Comparison of ENCODE assay signal across 10 cellular contexts in the genomic region with DNA sequence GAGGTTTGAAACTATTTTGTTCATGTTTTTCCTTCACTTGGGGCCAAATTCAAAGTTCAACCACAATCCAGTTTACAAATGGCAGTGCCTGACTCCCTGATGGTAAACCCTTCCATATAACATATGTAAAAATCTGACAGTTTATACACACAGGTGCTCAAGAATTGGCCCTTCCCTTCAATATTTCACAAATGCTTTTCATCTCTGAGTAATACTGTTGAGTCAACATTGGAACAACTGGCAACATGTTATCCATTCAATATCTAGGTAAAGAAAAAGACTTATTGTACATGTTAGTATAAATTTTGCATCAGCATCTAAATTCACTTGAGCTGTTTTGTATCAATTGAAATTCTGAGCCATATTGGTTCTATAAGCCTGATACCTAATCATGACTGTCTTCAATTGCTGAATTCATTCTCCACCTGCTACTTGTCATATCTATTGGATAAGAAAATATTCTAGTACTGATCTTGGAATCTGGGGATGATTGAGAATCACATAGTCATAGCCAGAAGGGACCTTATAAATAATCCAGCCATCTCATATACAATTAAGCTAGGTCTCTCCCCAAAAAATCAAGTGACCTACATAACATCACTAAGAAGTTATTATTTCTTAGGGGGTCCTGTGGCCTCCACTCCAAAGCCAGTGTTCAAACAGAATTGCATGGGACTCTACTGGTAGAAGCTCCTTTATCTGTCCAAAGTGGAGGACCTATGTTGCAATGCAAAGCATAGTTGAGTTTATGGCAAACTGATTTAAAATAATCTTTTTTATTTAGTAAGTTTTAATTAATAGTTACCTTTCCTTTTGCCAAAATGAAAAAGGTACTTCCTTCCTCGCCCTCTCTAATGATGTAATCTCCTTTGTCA.
DNase-seq lines count a peak whose midpoint lies in the region; ATAC-seq and TF ChIP-seq lines count a peak whose summit lies in the region.
"Had no signal": no experiment of that assay in that cellular context is flagged by ENCODE, and none has a peak within 500 bp of the region (broad histone marks: within the 10 kb centered on the region; RNA-seq: fewer than 3 reads in every experiment).

No MANE protein-coding gene starts in this region.

- peak overlapping the region; percentile 35; the same call in 1 of the 2 replicates for H2AFZ ChIP-seq in GM23338

- no peak for DNase-seq in CD4-positive, alpha-beta memory T cell
- no peak for DNase-seq in GM23338 (ENCODE audit: low spot score)
- no peak for DNase-seq in activated naive CD8-positive, alpha-beta T cell treated with anti-CD3 and anti-CD28 coated beads for 36 hours
- no peak for DNase-seq in memory B cell (ENCODE audit: low spot score in 2 of 2)
- DNase-seq in stimulated activated CD4-positive, alpha-beta T cell treated with anti-CD3 and anti-CD28 coated beads, Interleukin-4, amount 100 ng/mL, for 4 hours: no peak
- DNase-seq in NCI-H446 treated with DMSO at 0.1 percent for 48 hours (lab: John Stamatoyannopoulos, UW): no peak
- no peak for DNase-seq in substantia nigra (lab: John Stamatoyannopoulos, UW)
- DNase-seq: NCI-H226 had no signal

- no peaks in the 10 kb centered on the region for H3K36me3 Mint-ChIP-seq in CD4-positive, alpha-beta memory T cell
- H3K36me3 Mint-ChIP-seq in GM23338 (ENCODE audit: low read depth) (peaks cover 12% of the 10 kb centered on the region; the same call in 2 of the 3 replicates), memory B cell (no peaks in the 10 kb centered on the region)
- no peaks in the 10 kb centered on the region for H3K36me3 Mint-ChIP-seq in activated naive CD8-positive, alpha-beta T cell treated with anti-CD3 and anti-CD28 coated beads for 36 hours

- no peak overlapping the region for H3K27ac ChIP-seq in CD4-positive, alpha-beta memory T cell (ENCODE audit: low read depth, low read length)
- H3K27ac ChIP-seq in GM23338 (ENCODE audit: low read depth): peak overlapping the region; percentile 75; the same call in 1 of the 2 replicates
- H3K27ac ChIP-seq in substantia nigra (ENCODE audit: low read depth, low read length, poor library complexity, severe bottlenecking): no peak overlapping the region

- no peaks in the 10 kb centered on the region for H3K9me3 ChIP-seq in CD4-positive, alpha-beta memory T cell (ENCODE audit: control insufficient read depth in 1 of 2, low read length in 2 of 2)
- H3K9me3 ChIP-seq: HAP-1 had no signal

- H3K27ac Mint-ChIP-seq in CD4-positive, alpha-beta memory T cell: peak overlapping the region in 5 of 7 donors; percentile 47 to 95 (median 92)
- peak overlapping the region; percentile 92; the same call in 1 of the 2 replicates for H3K27ac Mint-ChIP-seq in GM23338
- peak overlapping the region; percentile 61 for H3K27ac Mint-ChIP-seq in activated naive CD8-positive, alpha-beta T cell treated with anti-CD3 and anti-CD28 coated beads for 36 hours
- no peak overlapping the region for H3K27ac Mint-ChIP-seq in memory B cell
- H3K27ac Mint-ChIP-seq: stimulated activated naive CD8-positive, alpha-beta T cell treated with anti-CD3 and anti-CD28 coated beads, Interleukin-15, Interleukin-2, amounts not matched to agents 100 ng/mL and 50 ng/mL, for 24 hours had no signal

- peak overlapping the region; percentile 72 for H3K4me2 ChIP-seq in GM23338

- peaks cover 0 to 4% of the 10 kb centered on the region in 2 donors for H3K27me3 Mint-ChIP-seq in CD4-positive, alpha-beta memory T cell
- H3K27me3 Mint-ChIP-seq in GM23338 (ENCODE audit: insufficient read depth, low read depth, poor library complexity): peaks cover 4% of the 10 kb centered on the region
- H3K27me3 Mint-ChIP-seq in activated naive CD8-positive, alpha-beta T cell treated with anti-CD3 and anti-CD28 coated beads for 36 hours: no peaks in the 10 kb centered on the region
- no peaks in the 10 kb centered on the region for H3K27me3 Mint-ChIP-seq in memory B cell
- H3K27me3 Mint-ChIP-seq: stimulated activated naive CD8-positive, alpha-beta T cell treated with anti-CD3 and anti-CD28 coated beads, Interleukin-15, Interleukin-2, amounts not matched to agents 100 ng/mL and 50 ng/mL, for 24 hours had no signal

- H3F3A ChIP-seq in GM23338 (replicated peaks; ENCODE audit: low read depth): no peaks in the 10 kb centered on the region

- POLR2A ChIA-PET in CD4-positive, alpha-beta memory T cell (lab: Charles Lee; ENCODE audit: partially characterized antibody): no interaction called here

- H3K4me3 Mint-ChIP-seq in CD4-positive, alpha-beta memory T cell: peak overlapping the region in 7 of 8 donors; percentile 66 to 96 (median 88)
- H3K4me3 Mint-ChIP-seq in GM23338 (peak overlapping the region; percentile 59; the same call in 2 of the 3 replicates), memory B cell (peak overlapping the region; percentile 73)
- peak overlapping the region; percentile 76 for H3K4me3 Mint-ChIP-seq in activated naive CD8-positive, alpha-beta T cell treated with anti-CD3 and anti-CD28 coated beads for 36 hours

- intact Hi-C loops in CD4-positive, alpha-beta memory T cell (cut with micrococcal nuclease): no loop called here

- no peaks in the 10 kb centered on the region for H3K4me1 ChIP-seq in CD4-positive, alpha-beta memory T cell (ENCODE audit: insufficient read depth, low read length)
- H3K4me1 ChIP-seq in GM23338 (ENCODE audit: insufficient read depth): peaks cover 4% of the 10 kb centered on the region
- H3K4me1 ChIP-seq: HAP-1 had no signal

- H3K9me2 ChIP-seq in GM23338 (ENCODE audit: insufficient read depth): no peaks in the 10 kb centered on the region; the same call in 1 of the 2 replicates

- H3K27me3 ChIP-seq in CD4-positive, alpha-beta memory T cell (ENCODE audit: insufficient read depth, low read length): no peaks in the 10 kb centered on the region
- no peaks in the 10 kb centered on the region for H3K27me3 ChIP-seq in GM23338 (ENCODE audit: insufficient read depth)

- ATAC-seq in GM23338: peak; percentile 25; the same call in 2 of the 3 replicates
- ATAC-seq in memory B cell (ENCODE audit: low read depth): no peak

- H4K20me1 ChIP-seq in GM23338 (replicated peaks; ENCODE audit: insufficient read depth): no peaks in the 10 kb centered on the region

- H3K4me1 Mint-ChIP-seq in CD4-positive, alpha-beta memory T cell: peaks cover 0 to 4% (median 0%) of the 10 kb centered on the region in 4 donors
- H3K4me1 Mint-ChIP-seq in GM23338 (peaks cover 4% of the 10 kb centered on the region; the same call in 2 of the 3 replicates), memory B cell (no peaks in the 10 kb centered on the region)
- peaks cover 2% of the 10 kb centered on the region for H3K4me1 Mint-ChIP-seq in activated naive CD8-positive, alpha-beta T cell treated with anti-CD3 and anti-CD28 coated beads for 36 hours

- CTCF ChIA-PET in CD4-positive, alpha-beta memory T cell (lab: Charles Lee; ENCODE audit: partially characterized antibody): no interaction called here

- no peak overlapping the region for H3K4me3 ChIP-seq in CD4-positive, alpha-beta memory T cell (ENCODE audit: low read length in 2 of 2)
- H3K4me3 ChIP-seq in GM23338: peak overlapping the region; percentile 58
- H3K4me3 ChIP-seq: HAP-1 had no signal

- no peak for TF ChIP-seq CTCF in GM23338 (conservative IDR thresholded peaks at IDR 0.05; ENCODE audit: low read depth in 2 of 2)

- no peaks in the 10 kb centered on the region for H3K36me3 ChIP-seq in CD4-positive, alpha-beta memory T cell (ENCODE audit: insufficient read depth, low read length)
- no peaks in the 10 kb centered on the region for H3K36me3 ChIP-seq in GM23338 (ENCODE audit: insufficient read depth)
- H3K36me3 ChIP-seq: HAP-1 had no signal

- no peaks in the 10 kb centered on the region for H3K79me2 ChIP-seq in GM23338 (replicated peaks; ENCODE audit: insufficient read depth)

- peaks cover 0 to 5% (median 2%) of the 10 kb centered on the region in 8 donors for H3K9me3 Mint-ChIP-seq in CD4-positive, alpha-beta memory T cell
- H3K9me3 Mint-ChIP-seq in GM23338: peaks cover 18% of the 10 kb centered on the region; the same call in 2 of the 3 replicates
- peaks cover 2% of the 10 kb centered on the region for H3K9me3 Mint-ChIP-seq in activated naive CD8-positive, alpha-beta T cell treated with anti-CD3 and anti-CD28 coated beads for 36 hours
- peaks cover 2% of the 10 kb centered on the region for H3K9me3 Mint-ChIP-seq in memory B cell

TF ChIP-seq in GM23338, 12 proteins besides CTCF, POLR2A, EP300 and RAD21:
- TF ChIP-seq ZNF331 (CRISPR knock-in tag; IDR thresholded peaks at IDR 0.05; ENCODE audit: low read depth): no peak
- no peak for TF ChIP-seq EZH2phosphoT487 (IDR thresholded peaks at IDR 0.05; ENCODE audit: unreplicated experiment)
- no peak for TF ChIP-seq EZH2 (IDR thresholded peaks at IDR 0.05; ENCODE audit: low read depth, unreplicated experiment)
